10 cellular contexts compared by ENCODE assay signal in genomic region chr14:69667938-69668336, GRCh38. TPM values are rescaled to one million over a fixed set of nuclear protein-coding genes. Genes with fewer than 3 reads are reported as not detected.
DNase-seq lines count a peak whose midpoint lies in the region; ATAC-seq and TF ChIP-seq lines count a peak whose summit lies in the region.
"Had no signal": no experiment of that assay in that cellular context is flagged by ENCODE, and none has a peak within 500 bp of the region (broad histone marks: within the 10 kb centered on the region; RNA-seq: fewer than 3 reads in every experiment).

No MANE protein-coding gene starts in this region.

- H3K4ac ChIP-seq in mesenchymal stem cell (ENCODE audit: low read depth in 1 of 2, low read length in 2 of 2): no peak overlapping the region

- peaks cover 5% of the 10 kb centered on the region for H3K4me1 ChIP-seq in mesenchymal stem cell (ENCODE audit: control insufficient read depth, insufficient read depth, low read depth, low read length)

- H2BK5ac ChIP-seq in mesenchymal stem cell (ENCODE audit: low read depth, low read length, poor library complexity, severe bottlenecking): no peak overlapping the region

- H3K27me3 ChIP-seq in brain microvascular endothelial cell (replicated peaks): no peaks in the 10 kb centered on the region
- no peaks in the 10 kb centered on the region for H3K27me3 ChIP-seq in mesenchymal stem cell (ENCODE audit: control insufficient read depth in 1 of 2, insufficient read depth in 1 of 2, low read length in 2 of 2)

- no peak overlapping the region for H4K91ac ChIP-seq in mesenchymal stem cell (ENCODE audit: low read length)

- H2BK12ac ChIP-seq in mesenchymal stem cell (ENCODE audit: low read length in 2 of 2): no peak overlapping the region

- peaks cover 40% of the 10 kb centered on the region for H3K79me1 ChIP-seq in mesenchymal stem cell (replicated peaks; ENCODE audit: low read length, poor library complexity, severe bottlenecking)

- no peak overlapping the region for H3K23ac ChIP-seq in mesenchymal stem cell (ENCODE audit: low read length in 2 of 2)

- H3K18ac ChIP-seq in mesenchymal stem cell (ENCODE audit: low read depth in 1 of 2, low read length in 2 of 2): no peak overlapping the region

- in situ Hi-C loops in brain microvascular endothelial cell (cut with HindIII; ENCODE audit: low pct_ligation_motif_present, low sequenced_read_pairs): no loop called here

- no peaks in the 10 kb centered on the region for H3K9me3 ChIP-seq in mesenchymal stem cell (ENCODE audit: control insufficient read depth, low read length)
- H3K9me3 ChIP-seq: A549 had no signal

- H3K4me3 ChIP-seq in brain microvascular endothelial cell (ENCODE audit: low read depth, low read length) (no peak overlapping the region), mesenchymal stem cell (ENCODE audit: insufficient read depth in 1 of 2, low read depth in 1 of 2, low read length in 2 of 2) (no peak overlapping the region)
- H3K4me3 ChIP-seq: A549 had no signal

- no peaks in the 10 kb centered on the region for H3K36me3 ChIP-seq in brain microvascular endothelial cell (replicated peaks)
- no peaks in the 10 kb centered on the region for H3K36me3 ChIP-seq in mesenchymal stem cell (ENCODE audit: control insufficient read depth in 1 of 2, insufficient read depth in 2 of 2, low read depth in 1 of 2, low read length in 2 of 2)

- H3K36me3 Mint-ChIP-seq in T-cell: peaks cover 34% of the 10 kb centered on the region
- H3K36me3 Mint-ChIP-seq in stimulated activated memory B cell treated with anti-CD40 and anti-IgM and Interleukin-4, amounts not matched to agents 10 μg/mL and 1 μg/mL and 100 μg/mL, for 72 hours: peaks cover 38% of the 10 kb centered on the region

- 72% methylated on average over 4 of the region's 4 CpGs for WGBS in mesenchymal stem cell

- peak overlapping the region; percentile 42 to 65 (median 63) for H3K4me3 Mint-ChIP-seq in T-cell
- H3K4me3 Mint-ChIP-seq in stimulated activated memory B cell treated with anti-CD40 and anti-IgM and Interleukin-4, amounts not matched to agents 10 μg/mL and 1 μg/mL and 100 μg/mL, for 72 hours: peak overlapping the region; percentile 38

- no peak overlapping the region for H2BK15ac ChIP-seq in mesenchymal stem cell (ENCODE audit: low read depth, poor library complexity, severe bottlenecking)

- H2AK5ac ChIP-seq in mesenchymal stem cell (ENCODE audit: low read length, severe bottlenecking): no peak overlapping the region

- peaks cover 93 to 96% (median 93%) of the 10 kb centered on the region in 3 donors for H3K4me1 Mint-ChIP-seq in T-cell
- peaks cover 98% of the 10 kb centered on the region for H3K4me1 Mint-ChIP-seq in stimulated activated memory B cell treated with anti-CD40 and anti-IgM and Interleukin-4, amounts not matched to agents 10 μg/mL and 1 μg/mL and 100 μg/mL, for 72 hours

- no peak overlapping the region for H3K14ac ChIP-seq in mesenchymal stem cell (ENCODE audit: low read length in 2 of 2)

- CTCF ChIA-PET in T-cell (lab: Charles Lee): interaction anchor here (0.7 to 1.0 kb wide), 2 partner anchors 43 to 83 kb away, joined by 3 read pairs; no protein-coding TSS in a partner anchor

- no peak overlapping the region for H3K4me2 ChIP-seq in mesenchymal stem cell (ENCODE audit: low read length, poor library complexity, severe bottlenecking)

- no peaks in the 10 kb centered on the region for H3K27me3 Mint-ChIP-seq in T-cell
- H3K27me3 Mint-ChIP-seq in stimulated activated memory B cell treated with anti-CD40 and anti-IgM and Interleukin-4, amounts not matched to agents 10 μg/mL and 1 μg/mL and 100 μg/mL, for 72 hours: no peaks in the 10 kb centered on the region

- peaks cover 0 to 3% (median 2%) of the 10 kb centered on the region in 3 donors for H3K9me3 Mint-ChIP-seq in T-cell
- no peaks in the 10 kb centered on the region for H3K9me3 Mint-ChIP-seq in stimulated activated memory B cell treated with anti-CD40 and anti-IgM and Interleukin-4, amounts not matched to agents 10 μg/mL and 1 μg/mL and 100 μg/mL, for 72 hours

- DNase-seq in activated CD4-positive, CD25-positive, alpha-beta regulatory T cell treated with anti-CD3 and anti-CD28 coated beads, Interleukin-2, amount 50 U/mL, for 72 hours: no peak
- DNase-seq in T-cell (no peak), brain microvascular endothelial cell (no peak), mesenchymal stem cell (no peak), kidney tubule cell (ENCODE audit: low spot score) (no peak)
- DNase-seq: NCI-H1092 had no signal

- no peak overlapping the region for H2AFZ ChIP-seq in mesenchymal stem cell (ENCODE audit: low read depth, low read length)

- H3K27ac Mint-ChIP-seq in T-cell: peak overlapping the region; percentile 77 to 85
- peak overlapping the region; percentile 84 for H3K27ac Mint-ChIP-seq in stimulated activated memory B cell treated with anti-CD40 and anti-IgM and Interleukin-4, amounts not matched to agents 10 μg/mL and 1 μg/mL and 100 μg/mL, for 72 hours

- POLR2A ChIA-PET in T-cell (lab: Charles Lee): interaction anchor here in 1 of 2 donors (0.6 to 1.2 kb wide), 3 partner anchors 10 to 27 kb away, joined by 4 to 5 read pairs (median 4); no protein-coding TSS in a partner anchor

- H3K9ac ChIP-seq in mesenchymal stem cell (ENCODE audit: low read length): no peak overlapping the region

- TF ChIP-seq CTCF in brain microvascular endothelial cell (IDR thresholded peaks at IDR 0.05; ENCODE audit: low read depth, low read length, missing control alignments): no peak

- no peak overlapping the region for H2BK120ac ChIP-seq in mesenchymal stem cell (ENCODE audit: low read depth, low read length)

- no peak overlapping the region for H4K8ac ChIP-seq in mesenchymal stem cell (ENCODE audit: low read length)

- no peak overlapping the region for H3K27ac ChIP-seq in brain microvascular endothelial cell
- no peak overlapping the region for H3K27ac ChIP-seq in mesenchymal stem cell (ENCODE audit: low read length, poor library complexity, severe bottlenecking)

- ATAC-seq in activated CD4-positive, CD25-positive, alpha-beta regulatory T cell treated with anti-CD3 and anti-CD28 coated beads, Interleukin-2, amount 50 U/mL, for 24 hours: peak; percentile 15 to 30
- ATAC-seq in HG02588 (IDR thresholded peaks at IDR 0.05; ENCODE audit: unreplicated experiment) (peak; percentile 38), T-cell (replicated peaks in 1 of 4) (peak in 2 of 4 experiments; percentile 6 to 15)
- peak; percentile 85 for ATAC-seq in stimulated activated memory B cell treated with anti-CD40 and anti-IgM and Interleukin-4, amounts not matched to agents 10 μg/mL and 1 μg/mL and 100 μg/mL, for 72 hours
- ATAC-seq: A549 had no signal

RNA-seq across cellular contexts. Expression of gene SUSD6, which starts 56.5 kb away (rescaled TPM):
- total RNA-seq in T-cell: 10 to 100 TPM; 53.5 to 75.5 (median 60.4) TPM
- polyA plus RNA-seq in mesenchymal stem cell (2013, experiment 1 of 2): 8.9 TPM
- 9.1 TPM for polyA plus RNA-seq in mesenchymal stem cell (2013, experiment 2 of 2)
